8 cellular contexts compared by ENCODE assay signal in genomic region chr12:52873513-52873831, GRCh38. TPM values are rescaled to one million over a fixed set of nuclear protein-coding genes. Genes with fewer than 3 reads are reported as not detected.
DNase-seq lines count a peak whose midpoint lies in the region; ATAC-seq and TF ChIP-seq lines count a peak whose summit lies in the region.

No MANE protein-coding gene starts in this region.

- DNase-seq in AG10803 (ENCODE audit: low read depth): no peak
- DNase-seq in naive thymus-derived CD4-positive, alpha-beta T cell: no peak
- no peak for DNase-seq in DMS153 (lab: John Stamatoyannopoulos, UW)
- DNase-seq in hypothalamus (lab: John Stamatoyannopoulos, UW): no peak

- H3K36me3 Mint-ChIP-seq in IgD-negative memory B cell (no peaks in the 10 kb centered on the region), brain (no peaks in the 10 kb centered on the region)
- H3K36me3 Mint-ChIP-seq in naive thymus-derived CD4-positive, alpha-beta T cell: no peaks in the 10 kb centered on the region

- H3K27me3 Mint-ChIP-seq in IgD-negative memory B cell: peaks cover 6% of the 10 kb centered on the region
- peaks cover 34% of the 10 kb centered on the region for H3K27me3 Mint-ChIP-seq in brain
- H3K27me3 Mint-ChIP-seq in naive thymus-derived CD4-positive, alpha-beta T cell: peaks cover 0 to 18% (median 0%) of the 10 kb centered on the region in 5 donors

- H3K27ac Mint-ChIP-seq in IgD-negative memory B cell: peak overlapping the region in 1 of 3 donors; percentile 86
- H3K27ac Mint-ChIP-seq in brain: peak overlapping the region in 3 of 5 experiments; percentile 48 to 83 (median 54)
- H3K27ac Mint-ChIP-seq in naive thymus-derived CD4-positive, alpha-beta T cell: peak overlapping the region; percentile 39 to 90 (median 76)

- no peak overlapping the region for H3K27ac ChIP-seq in naive thymus-derived CD4-positive, alpha-beta T cell (ENCODE audit: low read depth, low read length)

- H3K36me3 ChIP-seq in naive thymus-derived CD4-positive, alpha-beta T cell (ENCODE audit: control insufficient read depth in 2 of 3, insufficient read depth in 3 of 3, low read length in 3 of 3): no peaks in the 10 kb centered on the region

- intact Hi-C loops in naive thymus-derived CD4-positive, alpha-beta T cell (cut with micrococcal nuclease): loop anchor here in 1 of 2 donors (5.0 kb wide), 1 partner anchor 181 kb away; no protein-coding TSS in a partner anchor

- POLR2A ChIA-PET in naive thymus-derived CD4-positive, alpha-beta T cell (lab: Charles Lee): interaction anchor here (0.5 to 4.2 kb wide), 5 partner anchors 133 to 1255 kb away, joined by 3 to 29 read pairs (median 3); partner anchors contain the start of gene EIF4B

- no peaks in the 10 kb centered on the region for H3K27me3 ChIP-seq in naive thymus-derived CD4-positive, alpha-beta T cell (ENCODE audit: control insufficient read depth in 2 of 2, insufficient read depth in 2 of 2, low read length in 2 of 2)

- CTCF ChIA-PET in naive thymus-derived CD4-positive, alpha-beta T cell (lab: Charles Lee): interaction anchor here (0.6 to 22.1 kb wide), 11 partner anchors 11 to 546 kb away, joined by 3 to 731 read pairs (median 4); partner anchors contain the start of genes KRT2 and KRT74

- peaks cover 0 to 12% of the 10 kb centered on the region in 2 donors for H3K4me1 ChIP-seq in naive thymus-derived CD4-positive, alpha-beta T cell (ENCODE audit: control insufficient read depth in 2 of 2, insufficient read depth in 2 of 2, low read length in 2 of 2)

- no peak for TF ChIP-seq CTCF in AG10803 (conservative IDR thresholded peaks at IDR 0.05; ENCODE audit: low read length)
- TF ChIP-seq CTCF in brain (conservative IDR thresholded peaks at IDR 0.05): no peak

- no peak for ATAC-seq in naive thymus-derived CD4-positive, alpha-beta T cell
- no peak for ATAC-seq in GM21381 (IDR thresholded peaks at IDR 0.05; ENCODE audit: unreplicated experiment)
- no peak for ATAC-seq in HG03442 (IDR thresholded peaks at IDR 0.05; ENCODE audit: unreplicated experiment)

- no peaks in the 10 kb centered on the region for H3K9me3 Mint-ChIP-seq in IgD-negative memory B cell
- no peaks in the 10 kb centered on the region for H3K9me3 Mint-ChIP-seq in brain
- H3K9me3 Mint-ChIP-seq in naive thymus-derived CD4-positive, alpha-beta T cell: no peaks in the 10 kb centered on the region

- peak overlapping the region; percentile 58 for H3K4me3 ChIP-seq in AG10803 (ENCODE audit: low read length)
- peak overlapping the region; percentile 47 for H3K4me3 ChIP-seq in naive thymus-derived CD4-positive, alpha-beta T cell (ENCODE audit: low read length)

- H3K4me3 Mint-ChIP-seq in IgD-negative memory B cell (peak overlapping the region; percentile 65 to 91 (median 88)), brain (peak overlapping the region; percentile 2 to 69 (median 37))
- H3K4me3 Mint-ChIP-seq in naive thymus-derived CD4-positive, alpha-beta T cell: peak overlapping the region; percentile 74 to 88 (median 82)

- H3K4me1 Mint-ChIP-seq in IgD-negative memory B cell: peaks cover 14 to 16% (median 14%) of the 10 kb centered on the region in 3 donors
- peaks cover 61% of the 10 kb centered on the region for H3K4me1 Mint-ChIP-seq in brain
- peaks cover 19 to 42% (median 31%) of the 10 kb centered on the region in 7 donors for H3K4me1 Mint-ChIP-seq in naive thymus-derived CD4-positive, alpha-beta T cell

- no peaks in the 10 kb centered on the region for H3K9me3 ChIP-seq in naive thymus-derived CD4-positive, alpha-beta T cell (ENCODE audit: control insufficient read depth in 2 of 3, low read length in 3 of 3)

RNA-seq across cellular contexts. Expression of gene KRT78, which starts 24.7 kb away (rescaled TPM):
- polyA plus RNA-seq in IgD-negative memory B cell (not detected), brain (ENCODE audit: insufficient read depth, low read depth, low replicate concordance) (not detected)
- not detected for total RNA-seq in naive thymus-derived CD4-positive, alpha-beta T cell
- not detected for polyA plus RNA-seq in naive thymus-derived CD4-positive, alpha-beta T cell

RNA-seq across cellular contexts. Expression of gene KRT8, which starts 31.4 kb away (rescaled TPM):
- not detected for polyA plus RNA-seq in IgD-negative memory B cell
- 582 TPM for polyA plus RNA-seq in brain (ENCODE audit: insufficient read depth, low read depth, low replicate concordance)
- total RNA-seq in naive thymus-derived CD4-positive, alpha-beta T cell: under 1 TPM in 4 of 5 experiments, not detected in 1; 0.15 to 0.62 (median 0.59) TPM
- polyA plus RNA-seq in naive thymus-derived CD4-positive, alpha-beta T cell: under 1 TPM in 1 of 2 donors, not detected in 1; 0.09 TPM

RNA-seq across cellular contexts. Expression of gene KRT79, which starts 39.4 kb away (rescaled TPM):
- polyA plus RNA-seq in IgD-negative memory B cell: not detected
- polyA plus RNA-seq in brain (ENCODE audit: insufficient read depth, low read depth, low replicate concordance): not detected
- total RNA-seq in naive thymus-derived CD4-positive, alpha-beta T cell: not detected
- not detected for polyA plus RNA-seq in naive thymus-derived CD4-positive, alpha-beta T cell

RNA-seq across cellular contexts. Expression of gene KRT4, which starts 59.6 kb away (rescaled TPM):
- polyA plus RNA-seq in IgD-negative memory B cell: not detected
- polyA plus RNA-seq in brain (ENCODE audit: insufficient read depth, low read depth, low replicate concordance): not detected
- total RNA-seq in naive thymus-derived CD4-positive, alpha-beta T cell: not detected
- polyA plus RNA-seq in naive thymus-derived CD4-positive, alpha-beta T cell: not detected

Comparison
In these comparisons a context has a peak if more than half of its experiments do, and no peak if none do; other contexts are left out.
1. H3K4me3 Mint-ChIP-seq: peak in every context shown above with its lines; median percentile 88 in IgD-negative memory B cell; 82 in naive thymus-derived CD4-positive, alpha-beta T cell; 37 in brain.
2. RNA of gene KRT8, which starts 31.4 kb away (polyA plus RNA-seq): 582 TPM in brain (single experiment); 0.09 TPM in naive thymus-derived CD4-positive, alpha-beta T cell and not detected in IgD-negative memory B cell (single experiment); every median in the first group is over 100 times any median in the second.